In the genomic region with DNA sequence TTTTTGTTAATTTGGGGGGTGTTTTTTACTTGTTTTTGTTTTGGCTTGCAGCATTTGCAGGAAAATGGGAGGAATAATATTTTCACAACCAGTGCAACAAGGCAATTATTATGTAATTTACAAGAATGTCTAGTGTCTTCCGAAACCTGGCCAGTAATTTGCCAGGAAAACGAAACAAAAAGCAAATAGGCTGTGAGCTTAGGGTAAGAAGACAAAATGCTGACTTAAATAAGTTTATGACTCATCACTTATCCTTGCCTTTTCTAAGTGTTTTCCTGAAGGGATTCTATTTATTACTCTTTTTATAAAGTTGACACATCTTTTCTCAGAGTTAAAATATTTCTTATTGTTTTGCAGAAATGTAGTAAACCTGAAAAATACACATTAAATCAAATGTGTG, we compare ENCODE assay signal across 9 cellular contexts. TPM values are rescaled to one million over a fixed set of nuclear protein-coding genes. Genes with fewer than 3 reads are reported as not detected.
DNase-seq lines count a peak whose midpoint lies in the region; ATAC-seq, FAIRE-seq and TF ChIP-seq lines count a peak whose summit lies in the region.
"Had no signal": no experiment of that assay in that cellular context is flagged by ENCODE, and none has a peak within 500 bp of the region (broad histone marks: within the 10 kb centered on the region; RNA-seq: fewer than 3 reads in every experiment).

No MANE protein-coding gene starts in this region.

- H3K36me3 ChIP-seq in tibial artery = no peaks in the 10 kb centered on the region
- H3K36me3 ChIP-seq: BLaER1 had no signal

- DNase-seq in NCI-H1105 treated with DMSO at 0.1 percent for 48 hours (lab: John Stamatoyannopoulos, UW) = peak; percentile 16
- no peak for DNase-seq in NCI-H1105 (lab: John Stamatoyannopoulos, UW)
- DNase-seq in RCC 7860 (ENCODE audit: low spot score) = peak; percentile 60
- peak; percentile 63 to 72 for DNase-seq in foreskin keratinocyte
- peak in 1 of 2 donors; percentile 25 for DNase-seq in tibial artery
- DNase-seq in CD1c-positive myeloid dendritic cell (ENCODE audit: extremely low spot score) = no peak

- no peak for TF ChIP-seq CTCF in foreskin keratinocyte (conservative IDR thresholded peaks at IDR 0.05)
- TF ChIP-seq CTCF in tibial artery (IDR thresholded peaks at IDR 0.05) = no peak

- H3K27me3 ChIP-seq in foreskin keratinocyte (no peaks in the 10 kb centered on the region), tibial artery (no peaks in the 10 kb centered on the region)
- H3K27me3 ChIP-seq: BLaER1 had no signal

- peak; percentile 84 for FAIRE-seq in RCC 7860 (lab: Jason Lieb, UNC)

- ATAC-seq in foreskin keratinocyte (peak; percentile 77), HG03460 (IDR thresholded peaks at IDR 0.05; ENCODE audit: unreplicated experiment) (no peak), HG02970 (IDR thresholded peaks at IDR 0.05; ENCODE audit: low FRiP score, unreplicated experiment) (no peak)

- H3K27ac ChIP-seq in foreskin keratinocyte = peak overlapping the region; percentile 25
- H3K27ac ChIP-seq in tibial artery = no peak overlapping the region
- H3K27ac ChIP-seq: BLaER1 had no signal

- H3K9me3 ChIP-seq in tibial artery = peaks cover 0 to 4% (median 0%) of the 10 kb centered on the region in 3 donors
- H3K9me3 ChIP-seq: BLaER1 had no signal

- H3K4me1 ChIP-seq in foreskin keratinocyte = peaks cover 4% of the 10 kb centered on the region
- H3K4me1 ChIP-seq in tibial artery = no peaks in the 10 kb centered on the region
- H3K4me1 ChIP-seq: BLaER1 had no signal

- intact Hi-C loops in tibial artery (cut with DNase I; ENCODE audit: low total_unique reads) = no loop called here

- peak overlapping the region; percentile 24 to 33 for H3K4me3 ChIP-seq in tibial artery
- H3K4me3 ChIP-seq: BLaER1 had no signal

RNA-seq across cellular contexts. Expression of gene KCNT2, which starts 49.8 kb away (rescaled TPM):
- 0.03 TPM in 1 of 2 replicates, not detected in the other for total RNA-seq in foreskin keratinocyte
- polyA plus RNA-seq in foreskin keratinocyte = not detected in 2 replicates

Comparison
In these comparisons a context has a peak if more than half of its experiments do, and no peak if none do; other contexts are left out.
1. DNase-seq: peak in NCI-H1105 treated with DMSO at 0.1 percent for 48 hours (single experiment), RCC 7860 (single experiment) and foreskin keratinocyte (2 of 2); none in NCI-H1105 (single experiment) and CD1c-positive myeloid dendritic cell (single experiment).